ENCODE assay signal across 12 cellular contexts in genomic region chr18:30908381-30908780, GRCh38.
DNase-seq lines count a peak whose midpoint lies in the region; ATAC-seq and TF ChIP-seq lines count a peak whose summit lies in the region.
"Had no signal": no experiment of that assay in that cellular context is flagged by ENCODE, and none has a peak within 500 bp of the region (broad histone marks: within the 10 kb centered on the region; RNA-seq: fewer than 3 reads in every experiment).

No MANE protein-coding gene starts in this region.

- intact Hi-C loops in esophagus muscularis mucosa (cut with DNase I): no loop called here

- no peak for ATAC-seq in GM19328 (IDR thresholded peaks at IDR 0.05; ENCODE audit: unreplicated experiment)

- no peak for TF ChIP-seq EP300 in esophagus muscularis mucosa (IDR thresholded peaks at IDR 0.05)

- H3K27ac ChIP-seq in esophagus muscularis mucosa (replicated peaks in 1 of 4): no peak overlapping the region

- no peaks in the 10 kb centered on the region for H3K4me1 ChIP-seq in esophagus muscularis mucosa

- no peaks in the 10 kb centered on the region for H3K36me3 ChIP-seq in esophagus muscularis mucosa

- TF ChIP-seq POLR2A in esophagus muscularis mucosa (IDR thresholded peaks at IDR 0.05; ENCODE audit: low read depth): no peak

- TF ChIP-seq CTCF in choroid plexus epithelial cell (conservative IDR thresholded peaks at IDR 0.05; ENCODE audit: low read depth, low read length) (no peak), esophagus muscularis mucosa (IDR thresholded peaks at IDR 0.05) (no peak)

- WGBS in esophagus muscularis mucosa: 88% methylated on average over 1 of the region's 1 CpG

- DNase-seq in NCI-H226: peak; percentile 2
- peak; percentile 54 for DNase-seq in amniotic epithelial cell (ENCODE audit: low read depth)
- peak; percentile 1 for DNase-seq in choroid plexus epithelial cell (ENCODE audit: low read depth)
- DNase-seq in kidney tubule cell (ENCODE audit: low spot score): peak; percentile 18
- DNase-seq in putamen (ENCODE audit: low spot score): no peak
- DNase-seq in esophagus muscularis mucosa (ENCODE audit: extremely low spot score): no peak
- DNase-seq: C1 segment of cervical spinal cord; CD4-positive, alpha-beta T cell; DMS79; HCEC 1CT; HFFc6 had no signal

- no peaks in the 10 kb centered on the region for H3K27me3 ChIP-seq in esophagus muscularis mucosa

- no peaks in the 10 kb centered on the region for H3K9me3 ChIP-seq in esophagus muscularis mucosa

- H3K4me3 ChIP-seq in choroid plexus epithelial cell (ENCODE audit: low read depth, low read length) (no peak overlapping the region), esophagus muscularis mucosa (no peak overlapping the region)

Comparison
In these comparisons a context has a peak if more than half of its experiments do, and no peak if none do; other contexts are left out.
1. DNase-seq: peak in NCI-H226 (single experiment), amniotic epithelial cell (single experiment), choroid plexus epithelial cell (single experiment) and kidney tubule cell (single experiment); none in putamen (single experiment) and esophagus muscularis mucosa (single experiment).